1 cellular context compared by ENCODE assay signal in the genomic region with DNA sequence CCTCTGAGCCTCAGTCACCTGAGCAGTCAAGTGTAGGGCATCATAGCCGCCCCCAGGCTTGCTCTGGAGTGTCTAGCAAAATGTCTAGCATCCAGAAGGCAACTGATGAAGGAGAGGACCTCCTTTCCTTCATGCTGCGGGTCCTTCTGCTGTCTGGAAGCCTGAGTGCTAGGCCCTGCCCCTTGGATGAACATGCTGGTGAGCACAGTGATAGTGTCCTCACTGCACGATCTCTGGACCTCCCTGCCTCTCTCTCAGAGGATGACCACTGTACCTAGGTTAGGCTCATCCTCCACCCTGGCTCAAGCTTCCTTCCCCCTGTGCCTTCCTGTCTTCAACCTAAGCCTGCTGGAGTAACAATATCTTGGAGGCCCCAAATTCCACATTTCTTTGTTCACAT.
TF ChIP-seq lines count a peak whose summit lies in the region.

No MANE protein-coding gene starts in this region.

TF ChIP-seq in SK-N-SH treated with all-trans-retinoic acid at 6 μM for 48 hours, 23 proteins besides CTCF, POLR2A, EP300 and RAD21 (continued from another document):
- TF ChIP-seq, protein P1, sequence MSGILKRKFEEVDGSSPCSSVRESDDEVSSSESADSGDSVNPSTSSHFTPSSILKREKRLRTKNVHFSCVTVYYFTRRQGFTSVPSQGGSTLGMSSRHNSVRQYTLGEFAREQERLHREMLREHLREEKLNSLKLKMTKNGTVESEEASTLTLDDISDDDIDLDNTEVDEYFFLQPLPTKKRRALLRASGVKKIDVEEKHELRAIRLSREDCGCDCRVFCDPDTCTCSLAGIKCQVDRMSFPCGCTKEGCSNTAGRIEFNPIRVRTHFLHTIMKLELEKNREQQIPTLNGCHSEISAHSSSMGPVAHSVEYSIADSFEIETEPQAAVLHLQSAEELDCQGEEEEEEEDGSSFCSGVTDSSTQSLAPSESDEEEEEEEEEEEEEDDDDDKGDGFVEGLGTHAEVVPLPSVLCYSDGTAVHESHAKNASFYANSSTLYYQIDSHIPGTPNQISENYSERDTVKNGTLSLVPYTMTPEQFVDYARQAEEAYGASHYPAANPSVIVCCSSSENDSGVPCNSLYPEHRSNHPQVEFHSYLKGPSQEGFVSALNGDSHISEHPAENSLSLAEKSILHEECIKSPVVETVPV (CRISPR knock-in tag; IDR thresholded peaks at IDR 0.05) = no peak
- TF ChIP-seq, protein P2, sequence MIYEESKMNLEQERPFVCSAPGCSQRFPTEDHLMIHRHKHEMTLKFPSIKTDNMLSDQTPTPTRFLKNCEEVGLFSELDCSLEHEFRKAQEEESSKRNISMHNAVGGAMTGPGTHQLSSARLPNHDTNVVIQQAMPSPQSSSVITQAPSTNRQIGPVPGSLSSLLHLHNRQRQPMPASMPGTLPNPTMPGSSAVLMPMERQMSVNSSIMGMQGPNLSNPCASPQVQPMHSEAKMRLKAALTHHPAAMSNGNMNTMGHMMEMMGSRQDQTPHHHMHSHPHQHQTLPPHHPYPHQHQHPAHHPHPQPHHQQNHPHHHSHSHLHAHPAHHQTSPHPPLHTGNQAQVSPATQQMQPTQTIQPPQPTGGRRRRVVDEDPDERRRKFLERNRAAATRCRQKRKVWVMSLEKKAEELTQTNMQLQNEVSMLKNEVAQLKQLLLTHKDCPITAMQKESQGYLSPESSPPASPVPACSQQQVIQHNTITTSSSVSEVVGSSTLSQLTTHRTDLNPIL (CRISPR knock-in tag; IDR thresholded peaks at IDR 0.05; ENCODE audit: low read depth) = no peak
- no peak for TF ChIP-seq TOX (CRISPR knock-in tag; IDR thresholded peaks at IDR 0.05; ENCODE audit: borderline replicate concordance)
- TF ChIP-seq ESRRG (CRISPR knock-in tag; IDR thresholded peaks at IDR 0.05) = no peak
- TF ChIP-seq, protein P3, sequence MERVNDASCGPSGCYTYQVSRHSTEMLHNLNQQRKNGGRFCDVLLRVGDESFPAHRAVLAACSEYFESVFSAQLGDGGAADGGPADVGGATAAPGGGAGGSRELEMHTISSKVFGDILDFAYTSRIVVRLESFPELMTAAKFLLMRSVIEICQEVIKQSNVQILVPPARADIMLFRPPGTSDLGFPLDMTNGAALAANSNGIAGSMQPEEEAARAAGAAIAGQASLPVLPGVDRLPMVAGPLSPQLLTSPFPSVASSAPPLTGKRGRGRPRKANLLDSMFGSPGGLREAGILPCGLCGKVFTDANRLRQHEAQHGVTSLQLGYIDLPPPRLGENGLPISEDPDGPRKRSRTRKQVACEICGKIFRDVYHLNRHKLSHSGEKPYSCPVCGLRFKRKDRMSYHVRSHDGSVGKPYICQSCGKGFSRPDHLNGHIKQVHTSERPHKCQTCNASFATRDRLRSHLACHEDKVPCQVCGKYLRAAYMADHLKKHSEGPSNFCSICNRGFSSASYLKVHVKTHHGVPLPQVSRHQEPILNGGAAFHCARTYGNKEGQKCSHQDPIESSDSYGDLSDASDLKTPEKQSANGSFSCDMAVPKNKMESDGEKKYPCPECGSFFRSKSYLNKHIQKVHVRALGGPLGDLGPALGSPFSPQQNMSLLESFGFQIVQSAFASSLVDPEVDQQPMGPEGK (CRISPR knock-in tag; IDR thresholded peaks at IDR 0.05; ENCODE audit: borderline replicate concordance) = no peak
- TF ChIP-seq, protein P4, sequence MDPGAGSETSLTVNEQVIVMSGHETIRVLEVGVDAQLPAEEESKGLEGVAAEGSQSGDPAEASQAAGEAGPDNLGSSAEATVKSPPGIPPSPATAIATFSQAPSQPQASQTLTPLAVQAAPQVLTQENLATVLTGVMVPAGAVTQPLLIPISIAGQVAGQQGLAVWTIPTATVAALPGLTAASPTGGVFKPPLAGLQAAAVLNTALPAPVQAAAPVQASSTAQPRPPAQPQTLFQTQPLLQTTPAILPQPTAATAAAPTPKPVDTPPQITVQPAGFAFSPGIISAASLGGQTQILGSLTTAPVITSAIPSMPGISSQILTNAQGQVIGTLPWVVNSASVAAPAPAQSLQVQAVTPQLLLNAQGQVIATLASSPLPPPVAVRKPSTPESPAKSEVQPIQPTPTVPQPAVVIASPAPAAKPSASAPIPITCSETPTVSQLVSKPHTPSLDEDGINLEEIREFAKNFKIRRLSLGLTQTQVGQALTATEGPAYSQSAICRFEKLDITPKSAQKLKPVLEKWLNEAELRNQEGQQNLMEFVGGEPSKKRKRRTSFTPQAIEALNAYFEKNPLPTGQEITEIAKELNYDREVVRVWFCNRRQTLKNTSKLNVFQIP (CRISPR knock-in tag; IDR thresholded peaks at IDR 0.05; ENCODE audit: borderline replicate concordance, low read depth) = no peak
- no peak for TF ChIP-seq ZFP3 (CRISPR knock-in tag; IDR thresholded peaks at IDR 0.05)
- TF ChIP-seq ZNF565 (CRISPR knock-in tag; conservative IDR thresholded peaks at IDR 0.05; ENCODE audit: low read depth) = no peak
- no peak for TF ChIP-seq CSDC2 (CRISPR knock-in tag; IDR thresholded peaks at IDR 0.05)
- TF ChIP-seq OSR1 (CRISPR knock-in tag; IDR thresholded peaks at IDR 0.05) = no peak
- no peak for TF ChIP-seq ZNF8 (CRISPR knock-in tag; IDR thresholded peaks at IDR 0.05)
- no peak for TF ChIP-seq PPARA (CRISPR knock-in tag; IDR thresholded peaks at IDR 0.05; ENCODE audit: borderline replicate concordance)
